ENCODE assay signal across 8 cellular contexts in the genomic region with DNA sequence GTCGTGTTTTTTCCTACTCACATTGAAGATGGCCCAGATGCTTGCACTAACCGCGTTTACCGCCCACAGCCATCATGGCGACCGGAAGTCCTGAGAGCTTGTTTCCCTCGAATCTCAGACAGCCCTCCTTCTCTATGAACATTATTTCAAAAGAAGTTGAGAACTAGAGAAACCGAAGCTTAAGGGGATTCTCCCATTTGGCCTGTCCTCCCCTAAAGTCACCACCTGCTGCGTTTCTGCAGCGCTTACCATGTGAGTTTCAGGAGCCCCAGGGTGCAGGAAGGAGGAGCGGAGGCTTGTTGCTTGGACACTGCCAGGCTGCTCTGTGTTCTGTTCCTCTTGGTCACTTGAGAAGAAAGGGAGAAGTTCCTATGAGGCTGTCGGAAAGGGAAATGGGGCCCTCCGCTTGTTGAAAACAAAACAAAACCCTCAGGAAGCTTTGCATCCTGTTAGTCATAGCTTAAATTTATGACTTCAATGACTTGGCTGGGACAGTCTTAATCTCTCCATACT. TPM values are rescaled to one million over a fixed set of nuclear protein-coding genes. Genes with fewer than 3 reads are reported as not detected.
A peak's percentile ranks its signal among the peaks of the same experiment; 100 is the strongest.
DNase-seq lines count a peak whose midpoint lies in the region; ATAC-seq and TF ChIP-seq lines count a peak whose summit lies in the region.

No MANE protein-coding gene starts in this region.

- H3K27me3 Mint-ChIP-seq in GM23338 (ENCODE audit: insufficient read depth, low read depth, poor library complexity) (peaks cover 3% of the 10 kb centered on the region), T-cell (no peaks in the 10 kb centered on the region), naive B cell (no peaks in the 10 kb centered on the region)

- H3K9me3 Mint-ChIP-seq in GM23338 (peaks cover 12% of the 10 kb centered on the region; the same call in 2 of the 3 replicates), T-cell (no peaks in the 10 kb centered on the region), naive B cell (no peaks in the 10 kb centered on the region)

- H3K4me2 ChIP-seq in GM23338 = no peak overlapping the region

- POLR2A ChIA-PET in T-cell (lab: Charles Lee) = interaction anchor here in 1 of 2 donors (1.4 kb wide), 1 partner anchor 45 kb away, joined by 8 read pairs; no protein-coding TSS in a partner anchor

- H3K36me3 ChIP-seq in GM23338 (ENCODE audit: insufficient read depth) (peaks cover 4% of the 10 kb centered on the region), suprapubic skin (peaks cover 4% of the 10 kb centered on the region)

- no peaks in the 10 kb centered on the region for H3K9me3 ChIP-seq in suprapubic skin

- peaks cover 4% of the 10 kb centered on the region; the same call in 2 of the 3 replicates for H3K4me1 Mint-ChIP-seq in GM23338
- H3K4me1 Mint-ChIP-seq in T-cell = peaks cover 77 to 86% (median 82%) of the 10 kb centered on the region in 3 donors
- H3K4me1 Mint-ChIP-seq in naive B cell = peaks cover 29 to 64% (median 47%) of the 10 kb centered on the region in 3 donors

- TF ChIP-seq CTCF in GM23338 (conservative IDR thresholded peaks at IDR 0.05; ENCODE audit: low read depth in 2 of 2) (no peak), suprapubic skin (IDR thresholded peaks at IDR 0.05) (no peak)

- no peak overlapping the region for H3K4me3 Mint-ChIP-seq in GM23338
- H3K4me3 Mint-ChIP-seq in T-cell = peak overlapping the region; percentile 86 to 91 (median 91)
- peak overlapping the region; percentile 92 to 97 (median 94) for H3K4me3 Mint-ChIP-seq in naive B cell

- H4K20me1 ChIP-seq in GM23338 (replicated peaks; ENCODE audit: insufficient read depth) = peaks cover 3% of the 10 kb centered on the region; the same call in 1 of the 2 replicates

- peak in 9 of 14 donors; percentile 0 to 56 (median 21) for DNase-seq in C1 segment of cervical spinal cord (lab: John Stamatoyannopoulos, UW)
- no peak for DNase-seq in GM23338 (ENCODE audit: low spot score)
- peak; percentile 55 to 82 (median 70) for DNase-seq in T-cell
- DNase-seq in activated naive CD8-positive, alpha-beta T cell treated with anti-CD3 and anti-CD28 coated beads, Interleukin-2, amount 50 U/mL, for 16 hours (ENCODE audit: low read depth, low spot score) = peak; percentile 58
- peak; percentile 65 for DNase-seq in naive B cell
- DNase-seq in suprapubic skin (ENCODE audit: low spot score in 2 of 2) = no peak
- DNase-seq in amniotic stem cell (lab: John Stamatoyannopoulos, UW) = no peak

- H3K27me3 ChIP-seq in GM23338 (ENCODE audit: insufficient read depth) = no peaks in the 10 kb centered on the region
- no peaks in the 10 kb centered on the region for H3K27me3 ChIP-seq in suprapubic skin

- H3K27ac Mint-ChIP-seq in GM23338 (no peak overlapping the region; the same call in 1 of the 2 replicates), T-cell (peak overlapping the region; percentile 98 to 99), naive B cell (peak overlapping the region; percentile 79 to 98 (median 95))

- no peak for TF ChIP-seq POLR2A in suprapubic skin (IDR thresholded peaks at IDR 0.05)

- H3K4me3 ChIP-seq in GM23338 = no peak overlapping the region
- peak overlapping the region; percentile 39 for H3K4me3 ChIP-seq in suprapubic skin

- H2AFZ ChIP-seq in GM23338 = no peak overlapping the region

- TF ChIP-seq EP300 in suprapubic skin (IDR thresholded peaks at IDR 0.05) = no peak

- H3K79me2 ChIP-seq in GM23338 (replicated peaks; ENCODE audit: insufficient read depth) = peaks cover 9% of the 10 kb centered on the region

- H3K9me2 ChIP-seq in GM23338 (ENCODE audit: insufficient read depth) = no peaks in the 10 kb centered on the region

- CTCF ChIA-PET in T-cell (lab: Charles Lee) = interaction anchor here in 1 of 2 donors (1.1 to 2.0 kb wide), 5 partner anchors 11 to 114 kb away, joined by 4 to 15 read pairs (median 7); partner anchors contain the start of gene TMEM143

- no peak for ATAC-seq in GM23338
- peak; percentile 90 to 95 (median 92) for ATAC-seq in T-cell (replicated peaks in 1 of 4)
- ATAC-seq in naive B cell (ENCODE audit: low read depth in 2 of 2) = peak; percentile 91 to 92
- ATAC-seq in GM19328 (IDR thresholded peaks at IDR 0.05; ENCODE audit: unreplicated experiment) = no peak

- no peaks in the 10 kb centered on the region; the same call in 1 of the 2 replicates for H3K4me1 ChIP-seq in GM23338 (ENCODE audit: insufficient read depth)
- H3K4me1 ChIP-seq in suprapubic skin = peaks cover 8% of the 10 kb centered on the region

- WGBS in suprapubic skin = 67% methylated on average over 13 of the region's 13 CpGs

- H3K36me3 Mint-ChIP-seq in GM23338 (ENCODE audit: low read depth) (peaks cover 35% of the 10 kb centered on the region), T-cell (peaks cover 31% of the 10 kb centered on the region), naive B cell (peaks cover 5 to 10% of the 10 kb centered on the region in 2 donors)

- H3F3A ChIP-seq in GM23338 (replicated peaks; ENCODE audit: low read depth) = 0 out of 2 replicates have a peak, but pooled peaks cover 2% of the 10 kb centered on the region

- H3K27ac ChIP-seq in GM23338 (ENCODE audit: low read depth) (peak overlapping the region; percentile 76; the same call in 1 of the 2 replicates), suprapubic skin (peak overlapping the region; percentile 75)

TF ChIP-seq in GM23338, 12 proteins besides CTCF, POLR2A, EP300 and RAD21 (continues in another document):
- TF ChIP-seq, protein P1, sequence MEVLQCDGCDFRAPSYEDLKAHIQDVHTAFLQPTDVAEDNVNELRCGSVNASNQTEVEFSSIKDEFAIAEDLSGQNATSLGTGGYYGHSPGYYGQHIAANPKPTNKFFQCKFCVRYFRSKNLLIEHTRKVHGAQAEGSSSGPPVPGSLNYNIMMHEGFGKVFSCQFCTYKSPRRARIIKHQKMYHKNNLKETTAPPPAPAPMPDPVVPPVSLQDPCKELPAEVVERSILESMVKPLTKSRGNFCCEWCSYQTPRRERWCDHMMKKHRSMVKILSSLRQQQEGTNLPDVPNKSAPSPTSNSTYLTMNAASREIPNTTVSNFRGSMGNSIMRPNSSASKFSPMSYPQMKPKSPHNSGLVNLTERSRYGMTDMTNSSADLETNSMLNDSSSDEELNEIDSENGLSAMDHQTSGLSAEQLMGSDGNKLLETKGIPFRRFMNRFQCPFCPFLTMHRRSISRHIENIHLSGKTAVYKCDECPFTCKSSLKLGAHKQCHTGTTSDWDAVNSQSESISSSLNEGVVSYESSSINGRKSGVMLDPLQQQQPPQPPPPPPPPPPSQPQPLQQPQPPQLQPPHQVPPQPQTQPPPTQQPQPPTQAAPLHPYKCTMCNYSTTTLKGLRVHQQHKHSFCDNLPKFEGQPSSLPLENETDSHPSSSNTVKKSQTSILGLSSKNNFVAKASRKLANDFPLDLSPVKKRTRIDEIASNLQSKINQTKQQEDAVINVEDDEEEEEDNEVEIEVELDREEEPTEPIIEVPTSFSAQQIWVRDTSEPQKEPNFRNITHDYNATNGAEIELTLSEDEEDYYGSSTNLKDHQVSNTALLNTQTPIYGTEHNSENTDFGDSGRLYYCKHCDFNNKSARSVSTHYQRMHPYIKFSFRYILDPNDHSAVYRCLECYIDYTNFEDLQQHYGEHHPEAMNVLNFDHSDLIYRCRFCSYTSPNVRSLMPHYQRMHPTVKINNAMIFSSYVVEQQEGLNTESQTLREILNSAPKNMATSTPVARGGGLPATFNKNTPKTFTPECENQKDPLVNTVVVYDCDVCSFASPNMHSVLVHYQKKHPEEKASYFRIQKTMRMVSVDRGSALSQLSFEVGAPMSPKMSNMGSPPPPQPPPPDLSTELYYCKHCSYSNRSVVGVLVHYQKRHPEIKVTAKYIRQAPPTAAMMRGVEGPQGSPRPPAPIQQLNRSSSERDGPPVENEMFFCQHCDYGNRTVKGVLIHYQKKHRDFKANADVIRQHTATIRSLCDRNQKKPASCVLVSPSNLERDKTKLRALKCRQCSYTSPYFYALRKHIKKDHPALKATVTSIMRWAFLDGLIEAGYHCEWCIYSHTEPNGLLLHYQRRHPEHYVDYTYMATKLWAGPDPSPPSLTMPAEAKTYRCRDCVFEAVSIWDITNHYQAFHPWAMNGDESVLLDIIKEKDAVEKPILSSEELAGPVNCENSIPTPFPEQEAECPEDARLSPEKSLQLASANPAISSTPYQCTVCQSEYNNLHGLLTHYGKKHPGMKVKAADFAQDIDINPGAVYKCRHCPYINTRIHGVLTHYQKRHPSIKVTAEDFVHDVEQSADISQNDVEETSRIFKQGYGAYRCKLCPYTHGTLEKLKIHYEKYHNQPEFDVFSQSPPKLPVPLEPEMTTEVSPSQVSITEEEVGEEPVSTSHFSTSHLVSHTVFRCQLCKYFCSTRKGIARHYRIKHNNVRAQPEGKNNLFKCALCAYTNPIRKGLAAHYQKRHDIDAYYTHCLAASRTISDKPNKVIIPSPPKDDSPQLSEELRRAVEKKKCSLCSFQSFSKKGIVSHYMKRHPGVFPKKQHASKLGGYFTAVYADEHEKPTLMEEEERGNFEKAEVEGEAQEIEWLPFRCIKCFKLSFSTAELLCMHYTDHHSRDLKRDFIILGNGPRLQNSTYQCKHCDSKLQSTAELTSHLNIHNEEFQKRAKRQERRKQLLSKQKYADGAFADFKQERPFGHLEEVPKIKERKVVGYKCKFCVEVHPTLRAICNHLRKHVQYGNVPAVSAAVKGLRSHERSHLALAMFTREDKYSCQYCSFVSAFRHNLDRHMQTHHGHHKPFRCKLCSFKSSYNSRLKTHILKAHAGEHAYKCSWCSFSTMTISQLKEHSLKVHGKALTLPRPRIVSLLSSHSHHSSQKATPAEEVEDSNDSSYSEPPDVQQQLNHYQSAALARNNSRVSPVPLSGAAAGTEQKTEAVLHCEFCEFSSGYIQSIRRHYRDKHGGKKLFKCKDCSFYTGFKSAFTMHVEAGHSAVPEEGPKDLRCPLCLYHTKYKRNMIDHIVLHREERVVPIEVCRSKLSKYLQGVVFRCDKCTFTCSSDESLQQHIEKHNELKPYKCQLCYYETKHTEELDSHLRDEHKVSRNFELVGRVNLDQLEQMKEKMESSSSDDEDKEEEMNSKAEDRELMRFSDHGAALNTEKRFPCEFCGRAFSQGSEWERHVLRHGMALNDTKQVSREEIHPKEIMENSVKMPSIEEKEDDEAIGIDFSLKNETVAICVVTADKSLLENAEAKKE (CRISPR knock-in tag; IDR thresholded peaks at IDR 0.05) = no peak
- TF ChIP-seq NANOG (IDR thresholded peaks at IDR 0.05; ENCODE audit: borderline replicate concordance) (no peak), CREB1 (CRISPR knock-in tag; IDR thresholded peaks at IDR 0.05; ENCODE audit: low read depth) (no peak), POLR2AphosphoS5 (IDR thresholded peaks at IDR 0.05; ENCODE audit: low read depth) (no peak)

RNA-seq across cellular contexts. Expression of gene CARD8, which starts 6.2 kb away (rescaled TPM):
- 17.1 and 30.6 TPM in 2 replicates for total RNA-seq in GM23338 (2014; rRNA removed; shearing (Covaris generic))
- polyA plus RNA-seq in GM23338 (2016; fragmentation: Nextera tagmentation; extraction: Ambion mirVana) (16.6 and 21.9 TPM in 2 replicates), naive B cell (ENCODE audit: low read depth in 6 of 6) (100 to 1,000 TPM in 2 of 6 donors, 10 to 100 TPM in 4; 80.9 to 113 (median 92.0) TPM)
- total RNA-seq in T-cell (100 to 1,000 TPM; 146 to 224 (median 191) TPM), suprapubic skin (10 to 100 TPM; 11.5 to 40.6 (median 18.7) TPM)

RNA-seq across cellular contexts. Expression of gene ZNF114, which starts 20.3 kb away (rescaled TPM):
- total RNA-seq in GM23338 (2014; rRNA removed; shearing (Covaris generic)) = 6.9 and 11.1 TPM in 2 replicates
- 9.2 and 12.2 TPM in 2 replicates for polyA plus RNA-seq in GM23338 (2016; fragmentation: Nextera tagmentation; extraction: Ambion mirVana)
- under 1 TPM in 2 of 5 donors, not detected in 3; 0.20 to 0.41 TPM for total RNA-seq in T-cell
- polyA plus RNA-seq in naive B cell (ENCODE audit: low read depth in 6 of 6) = under 1 TPM in 2 of 6 donors, not detected in 4; 0.29 to 0.41 TPM
- total RNA-seq in suprapubic skin = not detected

Comparison
In these comparisons a context has a peak if more than half of its experiments do, and no peak if none do; other contexts are left out.
1. DNase-seq: peak in C1 segment of cervical spinal cord (9 of 14), T-cell (34 of 34), activated naive CD8-positive, alpha-beta T cell treated with anti-CD3 and anti-CD28 coated beads, Interleukin-2, amount 50 U/mL, for 16 hours (single experiment) and naive B cell (single experiment); none in GM23338 (single experiment), suprapubic skin (0 of 2) and amniotic stem cell (single experiment).
2. ATAC-seq: peak in T-cell (4 of 4) and naive B cell (2 of 2); none in GM23338 (single experiment) and GM19328 (single experiment).